ENCODE assay signal across 14 cellular contexts in the genomic region with DNA sequence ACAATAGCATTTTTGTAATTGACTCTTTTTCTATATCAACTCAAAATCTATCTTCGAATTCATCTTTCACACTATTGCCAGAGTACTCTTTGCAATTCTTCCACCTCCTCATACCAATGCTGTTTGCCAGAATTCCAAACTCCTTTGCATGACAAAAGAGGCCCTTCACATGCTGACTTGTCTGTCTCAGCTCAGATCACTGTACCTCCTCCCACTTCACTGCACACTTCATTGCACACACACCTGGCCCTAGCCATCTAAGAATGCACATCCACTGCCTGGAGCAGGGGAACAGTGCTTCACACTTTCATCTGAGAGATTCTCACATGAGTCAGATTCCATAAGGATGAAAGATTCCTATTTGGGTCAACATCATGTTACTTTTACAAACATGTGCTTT. TPM values are rescaled to one million over a fixed set of nuclear protein-coding genes. Genes with fewer than 3 reads are reported as not detected.
A peak's percentile ranks its signal among the peaks of the same experiment; 100 is the strongest.
DNase-seq lines count a peak whose midpoint lies in the region; ATAC-seq and TF ChIP-seq lines count a peak whose summit lies in the region.
"Had no signal": no experiment of that assay in that cellular context is flagged by ENCODE, and none has a peak within 500 bp of the region (broad histone marks: within the 10 kb centered on the region; RNA-seq: fewer than 3 reads in every experiment).

No MANE protein-coding gene starts in this region.

- DNase-seq in AG10803 (ENCODE audit: low read depth) (peak; percentile 27), adipocyte (ENCODE audit: low read depth) (peak; percentile 23), colonic mucosa (no peak), heart left ventricle (no peak), NCI-H1930 (lab: John Stamatoyannopoulos, UW) (no peak)
- no peak for DNase-seq in activated CD8-positive, alpha-beta T cell treated with anti-CD3 and anti-CD28 coated beads for 36 hours
- DNase-seq: ACHN; activated CD4-positive, alpha-beta T cell treated with anti-CD3 and anti-CD28 coated beads for 36 hours; KG1; pancreas had no signal

- WGBS in heart left ventricle, 4 donors: 97 to 100% (median 98%) methylated on average over 1 of the region's 1 CpG

- no peak overlapping the region for H3K27ac Mint-ChIP-seq in activated CD8-positive, alpha-beta T cell treated with anti-CD3 and anti-CD28 coated beads for 36 hours
- H3K27ac Mint-ChIP-seq: activated CD4-positive, alpha-beta T cell treated with anti-CD3 and anti-CD28 coated beads for 36 hours; activated naive CD4-positive, alpha-beta T cell treated with anti-CD3 and anti-CD28 coated beads, Interleukin-2, amount 50 U/mL, for 72 hours had no signal

- intact Hi-C loops in colonic mucosa (cut with DNase I): no loop called here
- intact Hi-C loops in heart left ventricle (cut with DNase I): no loop called here
- intact Hi-C loops in activated CD8-positive, alpha-beta T cell treated with anti-CD3 and anti-CD28 coated beads for 36 hours (cut with micrococcal nuclease): no loop called here

- no peaks in the 10 kb centered on the region for H3K36me3 Mint-ChIP-seq in activated CD8-positive, alpha-beta T cell treated with anti-CD3 and anti-CD28 coated beads for 36 hours (ENCODE audit: low read depth)
- H3K36me3 Mint-ChIP-seq: activated naive CD4-positive, alpha-beta T cell treated with anti-CD3 and anti-CD28 coated beads, Interleukin-2, amount 50 U/mL, for 72 hours had no signal

- H3K27me3 Mint-ChIP-seq in activated CD8-positive, alpha-beta T cell treated with anti-CD3 and anti-CD28 coated beads for 36 hours: peaks cover 3% of the 10 kb centered on the region

- no peak for TF ChIP-seq POLR2A in heart left ventricle (IDR thresholded peaks at IDR 0.05)

- TF ChIP-seq CTCF in AG10803 (conservative IDR thresholded peaks at IDR 0.05; ENCODE audit: low read length) (no peak), colonic mucosa (IDR thresholded peaks at IDR 0.05) (no peak), heart left ventricle (IDR thresholded peaks at IDR 0.05) (no peak)
- no peak for TF ChIP-seq CTCF in activated CD8-positive, alpha-beta T cell treated with anti-CD3 and anti-CD28 coated beads for 36 hours (IDR thresholded peaks at IDR 0.05)

- no peaks in the 10 kb centered on the region for H3K9me3 Mint-ChIP-seq in activated CD8-positive, alpha-beta T cell treated with anti-CD3 and anti-CD28 coated beads for 36 hours
- H3K9me3 Mint-ChIP-seq: activated naive CD4-positive, alpha-beta T cell treated with anti-CD3 and anti-CD28 coated beads, Interleukin-2, amount 50 U/mL, for 72 hours had no signal

- ATAC-seq in GM21367 (IDR thresholded peaks at IDR 0.05; ENCODE audit: unreplicated experiment) (peak; percentile 63), HG03442 (IDR thresholded peaks at IDR 0.05; ENCODE audit: unreplicated experiment) (peak; percentile 72), heart left ventricle (no peak)
- ATAC-seq in activated CD8-positive, alpha-beta T cell treated with anti-CD3 and anti-CD28 coated beads for 36 hours: no peak
- ATAC-seq: activated CD4-positive, alpha-beta T cell treated with anti-CD3 and anti-CD28 coated beads for 36 hours; activated naive CD4-positive, alpha-beta T cell treated with anti-CD3 and anti-CD28 coated beads, Interleukin-2, amount 50 U/mL, for 72 hours; HCT116; pancreas had no signal

- no peaks in the 10 kb centered on the region for H3K9me3 ChIP-seq in adipocyte (ENCODE audit: control insufficient read depth, low read length)
- no peaks in the 10 kb centered on the region for H3K9me3 ChIP-seq in colonic mucosa
- H3K9me3 ChIP-seq in heart left ventricle: no peaks in the 10 kb centered on the region
- H3K9me3 ChIP-seq: pancreas had no signal

- CTCF ChIA-PET in activated CD8-positive, alpha-beta T cell treated with anti-CD3 and anti-CD28 coated beads for 36 hours (lab: Charles Lee): no interaction called here

- H3K4me3 ChIP-seq in AG10803 (ENCODE audit: low read length) (no peak overlapping the region), adipocyte (ENCODE audit: low read length) (no peak overlapping the region), colonic mucosa (no peak overlapping the region), heart left ventricle (no peak overlapping the region)
- H3K4me3 ChIP-seq: pancreas had no signal

- H3K9ac ChIP-seq in adipocyte (ENCODE audit: low read length): no peak overlapping the region
- H3K9ac ChIP-seq in colonic mucosa (ENCODE audit: low read depth in 2 of 2, low read length in 2 of 2): no peak overlapping the region

- no peak overlapping the region for H3K4me3 Mint-ChIP-seq in activated CD8-positive, alpha-beta T cell treated with anti-CD3 and anti-CD28 coated beads for 36 hours
- H3K4me3 Mint-ChIP-seq: activated CD4-positive, alpha-beta T cell treated with anti-CD3 and anti-CD28 coated beads for 36 hours had no signal

- no peaks in the 10 kb centered on the region for H3K4me1 Mint-ChIP-seq in activated CD8-positive, alpha-beta T cell treated with anti-CD3 and anti-CD28 coated beads for 36 hours (ENCODE audit: low read depth)
- H3K4me1 Mint-ChIP-seq: activated CD4-positive, alpha-beta T cell treated with anti-CD3 and anti-CD28 coated beads for 36 hours had no signal

- H3K27me3 ChIP-seq in adipocyte (replicated peaks; ENCODE audit: control insufficient read depth, insufficient read depth, low read length) (no peaks in the 10 kb centered on the region), colonic mucosa (no peaks in the 10 kb centered on the region), heart left ventricle (no peaks in the 10 kb centered on the region)
- H3K27me3 ChIP-seq: pancreas had no signal

- H3K4me1 ChIP-seq in adipocyte (ENCODE audit: control insufficient read depth, insufficient read depth, low read length) (no peaks in the 10 kb centered on the region), colonic mucosa (no peaks in the 10 kb centered on the region), heart left ventricle (peaks cover 0 to 10% (median 0%) of the 10 kb centered on the region in 12 donors)

- H3K27ac ChIP-seq in colonic mucosa (no peak overlapping the region), heart left ventricle (no peak overlapping the region)
- H3K27ac ChIP-seq: pancreas had no signal

- H3K36me3 ChIP-seq in adipocyte (ENCODE audit: control insufficient read depth, insufficient read depth, low read length, severe bottlenecking) (no peaks in the 10 kb centered on the region), colonic mucosa (no peaks in the 10 kb centered on the region), heart left ventricle (no peaks in the 10 kb centered on the region)
- H3K36me3 ChIP-seq: pancreas had no signal

- POLR2A ChIA-PET in activated CD8-positive, alpha-beta T cell treated with anti-CD3 and anti-CD28 coated beads for 36 hours (lab: Charles Lee): no interaction called here

RNA-seq across cellular contexts. Expression of gene PRDM5, which starts 56.5 kb away (rescaled TPM):
- 1 to 10 TPM; 9.2 to 9.3 TPM for total RNA-seq in colonic mucosa
- 10 to 100 TPM in 5 of 9 donors, 1 to 10 TPM in 4; 4.9 to 19.7 (median 12.0) TPM for total RNA-seq in heart left ventricle
- polyA plus RNA-seq in heart left ventricle: 1 to 10 TPM; 2.0 to 2.1 TPM
- under 1 TPM; 0.51 to 0.52 TPM for total RNA-seq in activated CD8-positive, alpha-beta T cell treated with anti-CD3 and anti-CD28 coated beads for 36 hours

Comparison
In these comparisons a context has a peak if more than half of its experiments do, and no peak if none do; other contexts are left out.
1. DNase-seq: peak in AG10803 (single experiment) and adipocyte (single experiment); none in colonic mucosa (single experiment), heart left ventricle (0 of 5), NCI-H1930 (0 of 2) and activated CD8-positive, alpha-beta T cell treated with anti-CD3 and anti-CD28 coated beads for 36 hours (single experiment).
2. ATAC-seq: peak in GM21367 (single experiment) and HG03442 (single experiment); none in heart left ventricle (0 of 4) and activated CD8-positive, alpha-beta T cell treated with anti-CD3 and anti-CD28 coated beads for 36 hours (single experiment).